Comparison of ENCODE assay signal across 9 cellular contexts in genomic region chr5:45038366-45038987, GRCh38.
DNase-seq lines count a peak whose midpoint lies in the region; ATAC-seq and TF ChIP-seq lines count a peak whose summit lies in the region.
"Had no signal": no experiment of that assay in that cellular context is flagged by ENCODE, and none has a peak within 500 bp of the region (broad histone marks: within the 10 kb centered on the region; RNA-seq: fewer than 3 reads in every experiment).

No MANE protein-coding gene starts in this region.

- ATAC-seq in GM21529 (IDR thresholded peaks at IDR 0.05; ENCODE audit: unreplicated experiment) = peak; percentile 77

- TF ChIP-seq CTCF in fibroblast of villous mesenchyme (IDR thresholded peaks at IDR 0.05; ENCODE audit: insufficient read depth, low read depth, low read length) (peak; percentile 30), suprapubic skin (IDR thresholded peaks at IDR 0.05) (peak in 1 of 2 donors; percentile 40), sigmoid colon (IDR thresholded peaks at IDR 0.05) (peak in 2 of 4 experiments; percentile 25 to 30)

- H3K27ac ChIP-seq in Karpas-422 (ENCODE audit: low read length) (no peak overlapping the region), suprapubic skin (no peak overlapping the region), sigmoid colon (no peak overlapping the region)

- H3K4me3 ChIP-seq in Karpas-422 (ENCODE audit: low read length) = no peak overlapping the region
- no peak overlapping the region for H3K4me3 ChIP-seq in fibroblast of villous mesenchyme (ENCODE audit: low read depth, low read length)
- H3K4me3 ChIP-seq in suprapubic skin = no peak overlapping the region
- no peak overlapping the region for H3K4me3 ChIP-seq in sigmoid colon

- H3K9me2 ChIP-seq in Karpas-422 (replicated peaks; ENCODE audit: insufficient read depth, low read length) = no peaks in the 10 kb centered on the region

- H3K9ac ChIP-seq in Karpas-422 (ENCODE audit: low read length) = no peak overlapping the region

- no peak for TF ChIP-seq EP300 in suprapubic skin (IDR thresholded peaks at IDR 0.05)
- TF ChIP-seq EP300 in sigmoid colon (IDR thresholded peaks at IDR 0.05) = no peak

- WGBS in suprapubic skin = 27% methylated on average over 3 of the region's 3 CpGs
- WGBS in sigmoid colon, 2 donors = 21 to 39% methylated on average over 3 of the region's 3 CpGs

- peak; percentile 46 for DNase-seq in ELR (ENCODE audit: low read depth)
- peak; percentile 81 for DNase-seq in Karpas-422
- peak; percentile 64 for DNase-seq in RPMI8226
- peak; percentile 0 for DNase-seq in fibroblast of villous mesenchyme (ENCODE audit: low read depth)
- DNase-seq in stromal cell of bone marrow (ENCODE audit: low read depth) = peak; percentile 6
- DNase-seq in suprapubic skin (ENCODE audit: low spot score in 2 of 2) = no peak
- DNase-seq in sigmoid colon = no peak
- DNase-seq: naive B cell had no signal

- no peak overlapping the region for H2AFZ ChIP-seq in Karpas-422 (ENCODE audit: low read length)

- H3K9me3 ChIP-seq in Karpas-422 (ENCODE audit: low read length) = no peaks in the 10 kb centered on the region
- H3K9me3 ChIP-seq in suprapubic skin = no peaks in the 10 kb centered on the region
- no peaks in the 10 kb centered on the region for H3K9me3 ChIP-seq in sigmoid colon

- intact Hi-C loops in sigmoid colon (cut with DNase I) = no loop called here

- H3K4me1 ChIP-seq in Karpas-422 (ENCODE audit: low read length) (no peaks in the 10 kb centered on the region), suprapubic skin (no peaks in the 10 kb centered on the region), sigmoid colon (no peaks in the 10 kb centered on the region)

- no peak overlapping the region for H3K4me2 ChIP-seq in Karpas-422 (ENCODE audit: low read depth, low read length, poor library complexity, severe bottlenecking)

- TF ChIP-seq POLR2A in suprapubic skin (IDR thresholded peaks at IDR 0.05) = no peak
- TF ChIP-seq POLR2A in sigmoid colon (IDR thresholded peaks at IDR 0.05) = no peak

- H3K27me3 ChIP-seq in Karpas-422 (ENCODE audit: low read length) (no peaks in the 10 kb centered on the region), suprapubic skin (no peaks in the 10 kb centered on the region), sigmoid colon (no peaks in the 10 kb centered on the region)

- H3K79me2 ChIP-seq in Karpas-422 (ENCODE audit: low read length) = no peaks in the 10 kb centered on the region

- no peaks in the 10 kb centered on the region for H4K20me1 ChIP-seq in Karpas-422 (ENCODE audit: insufficient read depth, low read depth, low read length)

- H3K36me3 ChIP-seq in Karpas-422 (ENCODE audit: insufficient read depth, low read length) (no peaks in the 10 kb centered on the region), suprapubic skin (no peaks in the 10 kb centered on the region), sigmoid colon (no peaks in the 10 kb centered on the region)

Comparison
In these comparisons a context has a peak if more than half of its experiments do, and no peak if none do; other contexts are left out.
1. DNase-seq: peak in ELR (single experiment), Karpas-422 (single experiment), RPMI8226 (single experiment), fibroblast of villous mesenchyme (single experiment) and stromal cell of bone marrow (single experiment); none in suprapubic skin (0 of 2) and sigmoid colon (single experiment).